ENCODE assay signal across 1 cellular context in genomic region chr7:151235091-151235787, GRCh38.
TF ChIP-seq lines count a peak whose summit lies in the region.

No MANE protein-coding gene starts in this region.

TF ChIP-seq in HepG2, 621 proteins besides CTCF, POLR2A, EP300 and RAD21:
- TF ChIP-seq RBFOX2 (IDR thresholded peaks at IDR 0.05; ENCODE audit: low read depth, low read length), result 0 out of 2 replicates have a peak, but pooled peaks have one; percentile 41
- TF ChIP-seq ZNF550 (CRISPR knock-in tag; IDR thresholded peaks at IDR 0.05; ENCODE audit: borderline replicate concordance), result no peak
TF ChIP-seq in HepG2: peak in this region for 1.
